In the genomic region with DNA sequence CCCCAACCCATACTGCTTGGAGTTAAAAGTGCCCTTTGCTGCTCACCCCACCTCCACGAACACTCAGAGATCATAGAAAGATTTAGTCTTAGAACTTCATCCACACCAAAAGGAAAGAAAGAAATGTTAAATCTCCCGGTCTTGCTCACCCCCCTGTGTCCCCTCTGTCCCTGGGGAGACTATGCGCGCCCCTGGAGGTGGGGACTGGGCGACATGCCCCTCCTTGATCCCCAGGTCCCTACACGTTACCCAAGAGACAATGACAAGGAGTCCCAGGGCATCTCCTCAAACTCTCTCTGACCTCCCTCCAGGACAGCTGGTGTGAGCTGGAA, we compare ENCODE assay signal across 8 cellular contexts. TPM values are rescaled to one million over a fixed set of nuclear protein-coding genes. Genes with fewer than 3 reads are reported as not detected.
DNase-seq lines count a peak whose midpoint lies in the region; ATAC-seq, FAIRE-seq and TF ChIP-seq lines count a peak whose summit lies in the region.

No MANE protein-coding gene starts in this region.

- ATAC-seq in GM21526 (IDR thresholded peaks at IDR 0.05; ENCODE audit: low FRiP score, unreplicated experiment), result peak; percentile 18

- H2AFZ ChIP-seq in MM.1S (ENCODE audit: low read length), result peak overlapping the region; percentile 87

- TF ChIP-seq CTCF in MM.1S (IDR thresholded peaks at IDR 0.05; ENCODE audit: low read length) (no peak), esophagus squamous epithelium (IDR thresholded peaks at IDR 0.05) (no peak), spleen (IDR thresholded peaks at IDR 0.05 in 8 of 11, conservative IDR thresholded peaks at IDR 0.05 in 3 of 11) (no peak)

- H3K36me3 ChIP-seq in MM.1S (replicated peaks; ENCODE audit: insufficient read depth, low read length) (no peaks in the 10 kb centered on the region), esophagus squamous epithelium (no peaks in the 10 kb centered on the region), spleen (no peaks in the 10 kb centered on the region)

- H3K9me3 ChIP-seq in MM.1S (replicated peaks; ENCODE audit: insufficient read depth, low read length), result no peaks in the 10 kb centered on the region
- no peaks in the 10 kb centered on the region for H3K9me3 ChIP-seq in esophagus squamous epithelium
- H3K9me3 ChIP-seq in spleen, result no peaks in the 10 kb centered on the region

- peaks cover 10% of the 10 kb centered on the region for H3F3A ChIP-seq in MM.1S (ENCODE audit: insufficient read depth, low read length)

- peak overlapping the region; percentile 79; the same call in 1 of the 2 replicates for H3K27ac ChIP-seq in MM.1S (ENCODE audit: low read length)
- peak overlapping the region; percentile 46 to 84 (median 78) for H3K27ac ChIP-seq in esophagus squamous epithelium
- H3K27ac ChIP-seq in spleen, result peak overlapping the region in 6 of 8 donors; percentile 47 to 84 (median 68)

- DNase-seq in MM.1S (no peak), esophagus squamous epithelium (lab: John Stamatoyannopoulos, UW) (peak; percentile 1), spleen (no peak), GM12891 (ENCODE audit: insufficient read length, low spot score) (no peak), NCI-H2227 treated with DMSO at 0.1 percent for 48 hours (lab: John Stamatoyannopoulos, UW) (no peak), NCI-H345 treated with DMSO at 0.1 percent for 48 hours (lab: John Stamatoyannopoulos, UW; ENCODE audit: unreplicated experiment) (no peak), iPS-NIHi7 (ENCODE audit: extremely low spot score) (no peak)

- H3K4me1 ChIP-seq in MM.1S (ENCODE audit: low read length) (peaks cover 3% of the 10 kb centered on the region; the same call in 1 of the 2 replicates), esophagus squamous epithelium (peaks cover 0 to 5% (median 0%) of the 10 kb centered on the region in 3 donors), spleen (peaks cover 0 to 7% (median 0%) of the 10 kb centered on the region in 6 donors)

- intact Hi-C loops in esophagus squamous epithelium (cut with DNase I), result no loop called here
- intact Hi-C loops in spleen (cut with DNase I; ENCODE audit: low total_unique reads), result no loop called here

- H3K9me2 ChIP-seq in MM.1S (replicated peaks; ENCODE audit: insufficient read depth, low read length), result no peaks in the 10 kb centered on the region

- TF ChIP-seq POLR2A in esophagus squamous epithelium (IDR thresholded peaks at IDR 0.05) (no peak), spleen (IDR thresholded peaks at IDR 0.05) (no peak), GM12891 (IDR thresholded peaks at IDR 0.05; ENCODE audit: low read depth, low read length) (no peak)

- H3K27me3 ChIP-seq in MM.1S (replicated peaks; ENCODE audit: insufficient read depth, low read length) (no peaks in the 10 kb centered on the region), esophagus squamous epithelium (no peaks in the 10 kb centered on the region), spleen (replicated peaks in 1 of 7) (peaks cover 0 to 7% (median 0%) of the 10 kb centered on the region in 7 donors)

- peak overlapping the region; percentile 75 for H3K4me3 ChIP-seq in MM.1S (ENCODE audit: low read length)
- peak overlapping the region; percentile 23 to 67 (median 54) for H3K4me3 ChIP-seq in esophagus squamous epithelium
- H3K4me3 ChIP-seq in spleen, result peak overlapping the region; percentile 20 to 76 (median 40)

- H3K9ac ChIP-seq in MM.1S (ENCODE audit: low read length), result peak overlapping the region; percentile 53

- no peak for FAIRE-seq in GM12891 (lab: Jason Lieb, UNC)

- H3K4me2 ChIP-seq in MM.1S (ENCODE audit: low read depth, low read length), result peak overlapping the region; percentile 69; the same call in 1 of the 2 replicates

- peaks cover 5% of the 10 kb centered on the region; the same call in 1 of the 2 replicates for H3K79me2 ChIP-seq in MM.1S (ENCODE audit: low read length)

- no peaks in the 10 kb centered on the region for H4K20me1 ChIP-seq in MM.1S (ENCODE audit: insufficient read depth, low read length)

- 33% methylated on average over 6 of the region's 6 CpGs; no CpG with 5 or more reads in 1 of the 2 donors for WGBS in esophagus squamous epithelium, 2 donors
- 0 to 37% (median 2%) methylated on average over 3 to 6 of the region's 6 CpGs for WGBS in spleen, 5 donors

TF ChIP-seq in GM12891, 5 proteins besides CTCF, POLR2A, EP300 and RAD21:
- TF ChIP-seq SPI1 (IDR thresholded peaks at IDR 0.05; ENCODE audit: low read depth, low read length) (no peak), TAF1 (IDR thresholded peaks at IDR 0.05; ENCODE audit: low read depth, low read length) (no peak), POLR2AphosphoS5 (IDR thresholded peaks at IDR 0.05; ENCODE audit: low read depth, low read length) (no peak)

RNA-seq across cellular contexts. Expression of a gene that starts 0.6 kb away (rescaled TPM):
- total RNA-seq in esophagus squamous epithelium (10 to 100 TPM in 2 of 4 donors, 1 to 10 TPM in 2; 5.8 to 66.0 (median 12.7) TPM), spleen (10 to 100 TPM; 16.0 to 35.7 (median 28.2) TPM)
- 10 to 100 TPM; 12.6 to 22.6 (median 17.2) TPM for polyA plus RNA-seq in spleen
- polyA plus RNA-seq in GM12891 (2012; ENCODE audit: low read depth, missing spikeins), result 15.8 TPM
